ENCODE assay signal across 8 cellular contexts in genomic region chr14:73739899-73740685, GRCh38. TPM values are rescaled to one million over a fixed set of nuclear protein-coding genes. Genes with fewer than 3 reads are reported as not detected.
DNase-seq lines count a peak whose midpoint lies in the region; ATAC-seq, FAIRE-seq and TF ChIP-seq lines count a peak whose summit lies in the region.

No MANE protein-coding gene starts in this region.

- H3K27ac Mint-ChIP-seq in CD8-positive, alpha-beta T cell = peak overlapping the region; percentile 94
- peak overlapping the region; percentile 98 for H3K27ac Mint-ChIP-seq in activated CD4-positive, alpha-beta memory T cell treated with anti-CD3 and anti-CD28 coated beads, Interleukin-2, amount 10 ng/mL, durations not matched to agents 7 days and 5 days

- DNase-seq in CD8-positive, alpha-beta T cell = no peak
- no peak for DNase-seq in activated CD4-positive, alpha-beta memory T cell treated with anti-CD3 and anti-CD28 coated beads, Interleukin-2, amount 10 ng/mL, durations not matched to agents 7 days and 5 days
- no peak for DNase-seq in left ventricle myocardium inferior
- DNase-seq in sigmoid colon = peak; percentile 71
- DNase-seq in RCC 7860 (ENCODE audit: low spot score) = no peak
- DNase-seq in HPDE6-E6E7 (ENCODE audit: extremely low spot score) = no peak
- no peak for DNase-seq in kidney tubule cell (ENCODE audit: low spot score)

- intact Hi-C loops in CD8-positive, alpha-beta T cell (cut with DNase I, micrococcal nuclease) = loop anchor here in 1 of 2 experiments (5.0 kb wide), 1 partner anchor 212 kb away; the partner anchor contains the start of genes COQ6 and FAM161B
- intact Hi-C loops in left ventricle myocardium inferior (cut with micrococcal nuclease) (no loop called here), sigmoid colon (cut with DNase I) (no loop called here)

- H3K27me3 Mint-ChIP-seq in CD8-positive, alpha-beta T cell (ENCODE audit: low read depth) = no peaks in the 10 kb centered on the region
- H3K27me3 Mint-ChIP-seq in activated CD4-positive, alpha-beta memory T cell treated with anti-CD3 and anti-CD28 coated beads, Interleukin-2, amount 10 ng/mL, durations not matched to agents 7 days and 5 days = no peaks in the 10 kb centered on the region

- CTCF ChIA-PET in CD8-positive, alpha-beta T cell (lab: Charles Lee) = interaction anchor here (1.0 to 12.1 kb wide), 7 partner anchors 11 to 111 kb away, joined by 3 to 146 read pairs (median 3); partner anchors contain the start of gene PTGR2
- CTCF ChIA-PET in activated CD4-positive, alpha-beta memory T cell treated with anti-CD3 and anti-CD28 coated beads, Interleukin-2, amount 10 ng/mL, durations not matched to agents 7 days and 5 days (lab: Charles Lee) = interaction anchor here (0.9 to 9.8 kb wide), 4 partner anchors 11 to 85 kb away, joined by 3 to 151 read pairs (median 39); a partner anchor contains a TSS

- H3K4me3 Mint-ChIP-seq in CD8-positive, alpha-beta T cell = peak overlapping the region; percentile 80
- H3K4me3 Mint-ChIP-seq in activated CD4-positive, alpha-beta memory T cell treated with anti-CD3 and anti-CD28 coated beads, Interleukin-2, amount 10 ng/mL, durations not matched to agents 7 days and 5 days = peak overlapping the region; percentile 76

- FAIRE-seq in RCC 7860 (lab: Jason Lieb, UNC) = no peak

- H3K36me3 ChIP-seq in CD8-positive, alpha-beta T cell (ENCODE audit: insufficient read depth, low read length) = peaks cover 30% of the 10 kb centered on the region
- H3K36me3 ChIP-seq in left ventricle myocardium inferior = peaks cover 46% of the 10 kb centered on the region
- peaks cover 28 to 48% (median 31%) of the 10 kb centered on the region in 4 donors for H3K36me3 ChIP-seq in sigmoid colon

- peaks cover 68% of the 10 kb centered on the region for H3K4me1 ChIP-seq in CD8-positive, alpha-beta T cell (ENCODE audit: insufficient read depth, low read length)
- H3K4me1 ChIP-seq in left ventricle myocardium inferior (peaks cover 72% of the 10 kb centered on the region), sigmoid colon (peaks cover 0 to 71% (median 68%) of the 10 kb centered on the region in 4 donors)

- POLR2A ChIA-PET in CD8-positive, alpha-beta T cell (lab: Charles Lee) = interaction anchor here (0.6 to 7.9 kb wide), 4 partner anchors 11 to 47 kb away, joined by 3 to 102 read pairs (median 24); a partner anchor contains a TSS
- POLR2A ChIA-PET in activated CD4-positive, alpha-beta memory T cell treated with anti-CD3 and anti-CD28 coated beads, Interleukin-2, amount 10 ng/mL, durations not matched to agents 7 days and 5 days (lab: Charles Lee) = interaction anchor here (0.8 to 10.1 kb wide), 4 partner anchors 17 to 46 kb away, joined by 3 to 372 read pairs (median 43); a partner anchor contains a TSS

- TF ChIP-seq EP300 in sigmoid colon (IDR thresholded peaks at IDR 0.05) = no peak

- H3K9me3 Mint-ChIP-seq in CD8-positive, alpha-beta T cell = no peaks in the 10 kb centered on the region
- H3K9me3 Mint-ChIP-seq in activated CD4-positive, alpha-beta memory T cell treated with anti-CD3 and anti-CD28 coated beads, Interleukin-2, amount 10 ng/mL, durations not matched to agents 7 days and 5 days = no peaks in the 10 kb centered on the region

- 73 to 86% methylated on average over 12 of the region's 12 CpGs for WGBS in sigmoid colon, 2 donors

- H3K27ac ChIP-seq in CD8-positive, alpha-beta T cell (ENCODE audit: low read depth, low read length) = peak overlapping the region; percentile 29
- H3K27ac ChIP-seq in left ventricle myocardium inferior (replicated peaks) (peak overlapping the region; percentile 100), sigmoid colon (peak overlapping the region; percentile 87 to 100 (median 94))

- no peak for TF ChIP-seq CTCF in CD8-positive, alpha-beta T cell (IDR thresholded peaks at IDR 0.05)
- TF ChIP-seq CTCF in left ventricle myocardium inferior (IDR thresholded peaks at IDR 0.05; ENCODE audit: borderline replicate concordance) = no peak
- no peak for TF ChIP-seq CTCF in sigmoid colon (IDR thresholded peaks at IDR 0.05)

- no peak overlapping the region for H3K4me3 ChIP-seq in CD8-positive, alpha-beta T cell (ENCODE audit: low read depth, low read length)
- H3K4me3 ChIP-seq in left ventricle myocardium inferior (peak overlapping the region; percentile 51), sigmoid colon (peak overlapping the region in 2 of 4 donors; percentile 33 to 35)

- H3K36me3 Mint-ChIP-seq in CD8-positive, alpha-beta T cell = peaks cover 38% of the 10 kb centered on the region
- peaks cover 42% of the 10 kb centered on the region for H3K36me3 Mint-ChIP-seq in activated CD4-positive, alpha-beta memory T cell treated with anti-CD3 and anti-CD28 coated beads, Interleukin-2, amount 10 ng/mL, durations not matched to agents 7 days and 5 days (ENCODE audit: low read depth)

- H3K9me3 ChIP-seq in CD8-positive, alpha-beta T cell (ENCODE audit: low read length) = no peaks in the 10 kb centered on the region
- H3K9me3 ChIP-seq in left ventricle myocardium inferior (replicated peaks) (no peaks in the 10 kb centered on the region), sigmoid colon (no peaks in the 10 kb centered on the region)

- no peak for ATAC-seq in CD8-positive, alpha-beta T cell
- no peak for ATAC-seq in GM18498 (IDR thresholded peaks at IDR 0.05; ENCODE audit: unreplicated experiment)

- H3K4me1 Mint-ChIP-seq in CD8-positive, alpha-beta T cell (ENCODE audit: low read depth) = peaks cover 63% of the 10 kb centered on the region
- peaks cover 60% of the 10 kb centered on the region for H3K4me1 Mint-ChIP-seq in activated CD4-positive, alpha-beta memory T cell treated with anti-CD3 and anti-CD28 coated beads, Interleukin-2, amount 10 ng/mL, durations not matched to agents 7 days and 5 days

- no peak for TF ChIP-seq POLR2A in sigmoid colon (IDR thresholded peaks at IDR 0.05)

- H3K27me3 ChIP-seq in CD8-positive, alpha-beta T cell (ENCODE audit: insufficient read depth, low read length) = no peaks in the 10 kb centered on the region
- no peaks in the 10 kb centered on the region for H3K27me3 ChIP-seq in left ventricle myocardium inferior (ENCODE audit: low read depth)
- H3K27me3 ChIP-seq in sigmoid colon = no peaks in the 10 kb centered on the region

RNA-seq across cellular contexts. Expression of gene PNMA1, which starts 25.9 kb away (rescaled TPM):
- 10 to 100 TPM; 39.4 to 39.8 TPM for total RNA-seq in CD8-positive, alpha-beta T cell
- total RNA-seq in activated CD4-positive, alpha-beta memory T cell treated with anti-CD3 and anti-CD28 coated beads, Interleukin-2, amount 10 ng/mL, durations not matched to agents 7 days and 5 days = 10 to 100 TPM; 28.2 to 30.0 TPM
- 19.2 TPM for total RNA-seq in left ventricle myocardium inferior
- total RNA-seq in sigmoid colon = 10 to 100 TPM; 33.5 to 63.1 (median 37.3) TPM
- polyA plus RNA-seq in sigmoid colon = 10 to 100 TPM; 11.4 to 20.4 (median 16.9) TPM

Comparison
In these comparisons a context has a peak if more than half of its experiments do, and no peak if none do; other contexts are left out.
1. H3K27ac ChIP-seq: peak in every context shown above with its lines; median percentile 100 in left ventricle myocardium inferior; 94 in sigmoid colon; 29 in CD8-positive, alpha-beta T cell.